In genomic region chr12:120264086-120264485, GRCh38 we compare ENCODE assay signal across 8 cellular contexts. TPM values are rescaled to one million over a fixed set of nuclear protein-coding genes. Genes with fewer than 3 reads are reported as not detected.
DNase-seq lines count a peak whose midpoint lies in the region; ATAC-seq and TF ChIP-seq lines count a peak whose summit lies in the region.

No MANE protein-coding gene starts in this region.

- ATAC-seq in activated naive CD8-positive, alpha-beta T cell treated with anti-CD3 and anti-CD28 coated beads, Interleukin-2, amount 50 U/mL, for 24 hours, result no peak
- ATAC-seq in sciatic nerve (peak; percentile 5), GM18873 (IDR thresholded peaks at IDR 0.05; ENCODE audit: low FRiP score, unreplicated experiment) (no peak)

- H3K27ac ChIP-seq in right atrium auricular region, result peak overlapping the region; percentile 92 to 96

- H3K27me3 ChIP-seq in right atrium auricular region, result no peaks in the 10 kb centered on the region

- peak overlapping the region; percentile 83 for H3K4me3 Mint-ChIP-seq in activated naive CD8-positive, alpha-beta T cell treated with anti-CD3 and anti-CD28 coated beads, Interleukin-2, amount 50 U/mL, for 24 hours

- H3K4me1 Mint-ChIP-seq in activated naive CD8-positive, alpha-beta T cell treated with anti-CD3 and anti-CD28 coated beads, Interleukin-2, amount 50 U/mL, for 24 hours, result peaks cover 52% of the 10 kb centered on the region

- peak overlapping the region; percentile 89 to 100 for H3K4me3 ChIP-seq in right atrium auricular region

- H3K4me1 ChIP-seq in ES-I3 (ENCODE audit: insufficient read depth, low read length), result peaks cover 37% of the 10 kb centered on the region
- peaks cover 0 to 63% of the 10 kb centered on the region in 2 donors for H3K4me1 ChIP-seq in right atrium auricular region

- H3K9me3 Mint-ChIP-seq in activated naive CD8-positive, alpha-beta T cell treated with anti-CD3 and anti-CD28 coated beads, Interleukin-2, amount 50 U/mL, for 24 hours, result no peaks in the 10 kb centered on the region

- intact Hi-C loops in sciatic nerve (cut with DNase I), result no loop called here

- no peak for DNase-seq in activated naive CD8-positive, alpha-beta T cell treated with anti-CD3 and anti-CD28 coated beads, Interleukin-2, amount 50 U/mL, for 24 hours
- no peak for DNase-seq in right atrium auricular region (ENCODE audit: low spot score)
- no peak for DNase-seq in sciatic nerve (ENCODE audit: low spot score)
- DNase-seq in NCI-H748 treated with DMSO at 0.1 percent for 48 hours (lab: John Stamatoyannopoulos, UW), result no peak
- DNase-seq in activated CD4-positive, CD25-positive, alpha-beta regulatory T cell treated with anti-CD3 and anti-CD28 coated beads, Interleukin-2, amount 50 U/mL, for 72 hours, result no peak
- no peak for DNase-seq in iPS-NIHi7 (ENCODE audit: extremely low spot score)

- H3K27me3 Mint-ChIP-seq in activated naive CD8-positive, alpha-beta T cell treated with anti-CD3 and anti-CD28 coated beads, Interleukin-2, amount 50 U/mL, for 24 hours, result peaks cover 2% of the 10 kb centered on the region

- H3K9ac ChIP-seq in ES-I3 (ENCODE audit: low read depth, low read length), result peak overlapping the region; percentile 80

- H3K9me3 ChIP-seq in ES-I3 (ENCODE audit: control insufficient read depth, insufficient read depth, low read length) (no peaks in the 10 kb centered on the region), right atrium auricular region (no peaks in the 10 kb centered on the region)

- no peak for TF ChIP-seq CTCF in right atrium auricular region (IDR thresholded peaks at IDR 0.05)

- H3K27ac Mint-ChIP-seq in activated naive CD8-positive, alpha-beta T cell treated with anti-CD3 and anti-CD28 coated beads, Interleukin-2, amount 50 U/mL, for 24 hours, result no peak overlapping the region

- no peaks in the 10 kb centered on the region for H3K36me3 Mint-ChIP-seq in activated naive CD8-positive, alpha-beta T cell treated with anti-CD3 and anti-CD28 coated beads, Interleukin-2, amount 50 U/mL, for 24 hours (ENCODE audit: low read depth)

- H3K36me3 ChIP-seq in ES-I3 (ENCODE audit: insufficient read depth, low read length) (peaks cover 12% of the 10 kb centered on the region), right atrium auricular region (no peaks in the 10 kb centered on the region)

RNA-seq across cellular contexts. Expression of gene PXN, which starts 1.4 kb away (rescaled TPM):
- 10 to 100 TPM; 34.7 to 76.7 TPM for total RNA-seq in right atrium auricular region
- 183 TPM for total RNA-seq in sciatic nerve

RNA-seq across cellular contexts. Expression of gene RNU4-2, which starts 27.6 kb away (rescaled TPM):
- total RNA-seq in right atrium auricular region (not detected), sciatic nerve (15,390 TPM)

RNA-seq across cellular contexts. Expression of gene RNU4-1, which starts 29.0 kb away (rescaled TPM):
- total RNA-seq in right atrium auricular region, result not detected
- total RNA-seq in sciatic nerve, result 1,748 TPM

RNA-seq across cellular contexts. Expression of gene SIRT4, which starts 38.0 kb away (rescaled TPM):
- total RNA-seq in right atrium auricular region (1 to 10 TPM; 3.1 to 5.6 TPM), sciatic nerve (0.76 TPM)

Comparison
In these comparisons a context has a peak if more than half of its experiments do, and no peak if none do; other contexts are left out.
1. RNA of gene RNU4-2, which starts 27.6 kb away (total RNA-seq): 15,390 TPM in sciatic nerve (single experiment); not detected in right atrium auricular region; every median in the first group is over 1,000 times any median in the second.
2. RNA of gene RNU4-1, which starts 29.0 kb away (total RNA-seq): 1,748 TPM in sciatic nerve (single experiment); not detected in right atrium auricular region; every median in the first group is over 1,000 times any median in the second.